In the genomic region with DNA sequence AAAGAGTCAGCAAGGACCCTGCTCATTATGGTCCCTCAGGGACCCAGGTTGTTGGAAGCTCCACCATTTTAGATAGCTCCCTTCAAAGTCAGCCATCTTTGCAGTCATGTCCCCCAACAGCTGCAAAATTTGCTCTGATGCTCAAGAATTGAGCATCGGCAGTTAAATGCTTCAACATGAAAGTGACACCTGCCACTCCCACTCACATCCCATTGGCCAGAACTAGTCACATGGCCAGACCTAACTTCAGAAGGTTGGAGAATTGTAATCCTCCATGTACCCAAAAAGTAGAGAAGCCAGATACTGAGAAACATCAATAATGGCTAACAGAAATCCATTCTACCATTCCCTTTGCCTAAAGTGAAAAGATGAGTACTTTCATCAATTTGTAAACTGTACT, we compare ENCODE assay signal across 2 cellular contexts.
TF ChIP-seq lines count a peak whose summit lies in the region.

No MANE protein-coding gene starts in this region.

TF ChIP-seq in IMR-90, 13 proteins besides CTCF, POLR2A, EP300 and RAD21:
- TF ChIP-seq MAFK (IDR thresholded peaks at IDR 0.05; ENCODE audit: low read depth, low read length) = no peak
- TF ChIP-seq, protein P1, sequence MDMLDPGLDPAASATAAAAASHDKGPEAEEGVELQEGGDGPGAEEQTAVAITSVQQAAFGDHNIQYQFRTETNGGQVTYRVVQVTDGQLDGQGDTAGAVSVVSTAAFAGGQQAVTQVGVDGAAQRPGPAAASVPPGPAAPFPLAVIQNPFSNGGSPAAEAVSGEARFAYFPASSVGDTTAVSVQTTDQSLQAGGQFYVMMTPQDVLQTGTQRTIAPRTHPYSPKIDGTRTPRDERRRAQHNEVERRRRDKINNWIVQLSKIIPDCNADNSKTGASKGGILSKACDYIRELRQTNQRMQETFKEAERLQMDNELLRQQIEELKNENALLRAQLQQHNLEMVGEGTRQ (IDR thresholded peaks at IDR 0.05; ENCODE audit: low read depth, low read length) = peak; percentile 37; the same call in 1 of the 2 replicates

TF ChIP-seq in WTC11, 78 proteins besides CTCF, POLR2A, EP300 and RAD21:
- TF ChIP-seq, protein P2, sequence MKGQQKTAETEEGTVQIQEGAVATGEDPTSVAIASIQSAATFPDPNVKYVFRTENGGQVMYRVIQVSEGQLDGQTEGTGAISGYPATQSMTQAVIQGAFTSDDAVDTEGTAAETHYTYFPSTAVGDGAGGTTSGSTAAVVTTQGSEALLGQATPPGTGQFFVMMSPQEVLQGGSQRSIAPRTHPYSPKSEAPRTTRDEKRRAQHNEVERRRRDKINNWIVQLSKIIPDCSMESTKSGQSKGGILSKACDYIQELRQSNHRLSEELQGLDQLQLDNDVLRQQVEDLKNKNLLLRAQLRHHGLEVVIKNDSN (CRISPR knock-in tag; IDR thresholded peaks at IDR 0.05) = 0 out of 2 replicates have a peak, but pooled peaks have one; percentile 25
- TF ChIP-seq, protein P3, sequence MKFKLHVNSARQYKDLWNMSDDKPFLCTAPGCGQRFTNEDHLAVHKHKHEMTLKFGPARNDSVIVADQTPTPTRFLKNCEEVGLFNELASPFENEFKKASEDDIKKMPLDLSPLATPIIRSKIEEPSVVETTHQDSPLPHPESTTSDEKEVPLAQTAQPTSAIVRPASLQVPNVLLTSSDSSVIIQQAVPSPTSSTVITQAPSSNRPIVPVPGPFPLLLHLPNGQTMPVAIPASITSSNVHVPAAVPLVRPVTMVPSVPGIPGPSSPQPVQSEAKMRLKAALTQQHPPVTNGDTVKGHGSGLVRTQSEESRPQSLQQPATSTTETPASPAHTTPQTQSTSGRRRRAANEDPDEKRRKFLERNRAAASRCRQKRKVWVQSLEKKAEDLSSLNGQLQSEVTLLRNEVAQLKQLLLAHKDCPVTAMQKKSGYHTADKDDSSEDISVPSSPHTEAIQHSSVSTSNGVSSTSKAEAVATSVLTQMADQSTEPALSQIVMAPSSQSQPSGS (CRISPR knock-in tag; IDR thresholded peaks at IDR 0.05; ENCODE audit: borderline replicate concordance, low read depth) = no peak
- peak; percentile 71 for TF ChIP-seq NFYB (CRISPR knock-in tag; conservative IDR thresholded peaks at IDR 0.05; ENCODE audit: low read depth)
- TF ChIP-seq, protein P4, sequence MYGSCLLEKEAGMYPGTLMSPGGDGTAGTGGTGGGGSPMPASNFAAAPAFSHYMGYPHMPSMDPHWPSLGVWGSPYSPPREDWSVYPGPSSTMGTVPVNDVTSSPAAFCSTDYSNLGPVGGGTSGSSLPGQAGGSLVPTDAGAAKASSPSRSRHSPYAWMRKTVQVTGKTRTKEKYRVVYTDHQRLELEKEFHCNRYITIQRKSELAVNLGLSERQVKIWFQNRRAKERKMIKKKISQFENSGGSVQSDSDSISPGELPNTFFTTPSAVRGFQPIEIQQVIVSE (CRISPR knock-in tag; IDR thresholded peaks at IDR 0.05; ENCODE audit: borderline replicate concordance) = no peak
- TF ChIP-seq, protein P1 (CRISPR knock-in tag; IDR thresholded peaks at IDR 0.05) = peak; percentile 69
- TF ChIP-seq NFE2L1 (CRISPR knock-in tag; IDR thresholded peaks at IDR 0.05) = no peak
